1 cellular context compared by ENCODE assay signal in genomic region chr6:85642774-85643529, GRCh38.
TF ChIP-seq lines count a peak whose summit lies in the region.

SYNCRIP (minus strand) TSS chr6:85642886; CDS start chr6:85641439, 1,447 bp downstream.

TF ChIP-seq in HEK293, 187 proteins besides CTCF, POLR2A, EP300 and RAD21 (continued from another document):
- TF ChIP-seq ZNF24 (tag by site-specific recombination; IDR thresholded peaks at IDR 0.05) (0 out of 2 replicates have a peak, but pooled peaks have one; percentile 84), YY1 (tag by site-specific recombination; IDR thresholded peaks at IDR 0.05) (peak; percentile 84), TRIM28 (IDR thresholded peaks at IDR 0.05; ENCODE audit: borderline replicate concordance, low read length) (no peak), ZNF777 (tag by site-specific recombination; IDR thresholded peaks at IDR 0.05; ENCODE audit: borderline replicate concordance) (no peak), ZBTB6 (tag by site-specific recombination; IDR thresholded peaks at IDR 0.05) (no peak; the same call in 1 of the 2 replicates), ZNF2 (tag by site-specific recombination; IDR thresholded peaks at IDR 0.05) (peak; percentile 96), ZSCAN16 (tag by site-specific recombination; IDR thresholded peaks at IDR 0.05) (0 out of 2 replicates have a peak, but pooled peaks have one; percentile 69), ZBTB8A (tag by site-specific recombination; IDR thresholded peaks at IDR 0.05) (peak; percentile 39), ZNF837 (tag by site-specific recombination; IDR thresholded peaks at IDR 0.05) (no peak), ZSCAN30 (tag by site-specific recombination; IDR thresholded peaks at IDR 0.05) (peak; percentile 53; the same call in 1 of the 2 replicates), ZBTB48 (tag by site-specific recombination; IDR thresholded peaks at IDR 0.05) (peak; percentile 100), WT1 (tag by site-specific recombination; IDR thresholded peaks at IDR 0.05) (peak; percentile 87), ZNF596 (tag by site-specific recombination; IDR thresholded peaks at IDR 0.05) (peak; percentile 91), ZNF449 (tag by site-specific recombination; IDR thresholded peaks at IDR 0.05) (no peak), ZNF48 (tag by site-specific recombination; IDR thresholded peaks at IDR 0.05) (no peak), ZNF324 (tag by site-specific recombination; IDR thresholded peaks at IDR 0.05) (peak; percentile 98), ZNF585B (tag by site-specific recombination; IDR thresholded peaks at IDR 0.05) (no peak; the same call in 1 of the 2 replicates), ZNF654 (tag by site-specific recombination; IDR thresholded peaks at IDR 0.05; ENCODE audit: low read depth) (no peak), AEBP2 (tag by site-specific recombination; IDR thresholded peaks at IDR 0.05; ENCODE audit: borderline replicate concordance) (no peak), ZFP37 (tag by site-specific recombination; IDR thresholded peaks at IDR 0.05) (peak; percentile 91), ZNF624 (tag by site-specific recombination; IDR thresholded peaks at IDR 0.05) (0 out of 2 replicates have a peak, but pooled peaks have one; percentile 15), ZNF132 (tag by site-specific recombination; IDR thresholded peaks at IDR 0.05; ENCODE audit: borderline replicate concordance) (no peak), ZNF776 (tag by site-specific recombination; IDR thresholded peaks at IDR 0.05; ENCODE audit: borderline replicate concordance) (no peak), ZNF488 (tag by site-specific recombination; IDR thresholded peaks at IDR 0.05) (no peak), ZNF311 (tag by site-specific recombination; IDR thresholded peaks at IDR 0.05; ENCODE audit: borderline replicate concordance) (no peak), PATZ1 (tag by site-specific recombination; IDR thresholded peaks at IDR 0.05) (peak; percentile 100), ZNF223 (tag by site-specific recombination; IDR thresholded peaks at IDR 0.05) (0 out of 2 replicates have a peak, but pooled peaks have one; percentile 47), ZNF362 (tag by site-specific recombination; IDR thresholded peaks at IDR 0.05) (no peak), ZNF416 (tag by site-specific recombination; IDR thresholded peaks at IDR 0.05) (no peak), ZNF600 (tag by site-specific recombination; IDR thresholded peaks at IDR 0.05) (peak; percentile 99), ZBTB7A (tag by site-specific recombination; IDR thresholded peaks at IDR 0.05; ENCODE audit: low read depth) (peak; percentile 91), SETDB1 (IDR thresholded peaks at IDR 0.05; ENCODE audit: insufficient read length, low read length) (no peak), ZNF16 (tag by site-specific recombination; IDR thresholded peaks at IDR 0.05; ENCODE audit: low read depth) (no peak; the same call in 1 of the 2 replicates), ZNF169 (tag by site-specific recombination; IDR thresholded peaks at IDR 0.05) (no peak), HOXA7 (CRISPR knock-in tag; IDR thresholded peaks at IDR 0.05; ENCODE audit: borderline replicate concordance) (no peak), ZNF473 (tag by site-specific recombination; IDR thresholded peaks at IDR 0.05) (no peak), ZNF23 (tag by site-specific recombination; IDR thresholded peaks at IDR 0.05; ENCODE audit: borderline replicate concordance) (no peak), HOXD13 (CRISPR knock-in tag; IDR thresholded peaks at IDR 0.05; ENCODE audit: borderline replicate concordance) (no peak), ZNF658 (tag by site-specific recombination; IDR thresholded peaks at IDR 0.05) (no peak; the same call in 1 of the 2 replicates), ZNF560 (tag by site-specific recombination; IDR thresholded peaks at IDR 0.05; ENCODE audit: borderline replicate concordance) (no peak), ZNF394 (tag by site-specific recombination; IDR thresholded peaks at IDR 0.05; ENCODE audit: borderline replicate concordance) (peak; percentile 95), ZNF350 (tag by site-specific recombination; IDR thresholded peaks at IDR 0.05) (no peak), ZNF133 (tag by site-specific recombination; IDR thresholded peaks at IDR 0.05) (no peak), SP2 (tag by site-specific recombination; IDR thresholded peaks at IDR 0.05) (peak; percentile 91), ZNF701 (tag by site-specific recombination; IDR thresholded peaks at IDR 0.05) (0 out of 2 replicates have a peak, but pooled peaks have one; percentile 80), ZNF146 (tag by site-specific recombination; IDR thresholded peaks at IDR 0.05) (no peak; the same call in 1 of the 2 replicates), ZNF211 (tag by site-specific recombination; IDR thresholded peaks at IDR 0.05; ENCODE audit: low read depth) (no peak), ZNF561 (tag by site-specific recombination; IDR thresholded peaks at IDR 0.05; ENCODE audit: borderline replicate concordance) (peak; percentile 26; the same call in 1 of the 2 replicates), KLF10 (tag by site-specific recombination; IDR thresholded peaks at IDR 0.05) (peak; percentile 30), ZNF354C (tag by site-specific recombination; IDR thresholded peaks at IDR 0.05; ENCODE audit: borderline replicate concordance, low read depth) (no peak), HOXC10 (CRISPR knock-in tag; IDR thresholded peaks at IDR 0.05) (no peak), BCL11B (tag by site-specific recombination; IDR thresholded peaks at IDR 0.05; ENCODE audit: low read depth) (peak; percentile 82; the same call in 1 of the 2 replicates), YY2 (tag by site-specific recombination; IDR thresholded peaks at IDR 0.05) (no peak; the same call in 1 of the 2 replicates), ZNF558 (tag by site-specific recombination; IDR thresholded peaks at IDR 0.05) (no peak; the same call in 1 of the 2 replicates), ZNF114 (tag by site-specific recombination; IDR thresholded peaks at IDR 0.05) (no peak), KLF16 (tag by site-specific recombination; IDR thresholded peaks at IDR 0.05) (peak; percentile 94), ZNF747 (tag by site-specific recombination; IDR thresholded peaks at IDR 0.05) (no peak), ZNF501 (tag by site-specific recombination; IDR thresholded peaks at IDR 0.05) (peak; percentile 100), ZSCAN4 (tag by site-specific recombination; IDR thresholded peaks at IDR 0.05) (peak; percentile 40), ZNF280C (tag by site-specific recombination; IDR thresholded peaks at IDR 0.05) (no peak), ZNF639 (tag by site-specific recombination; IDR thresholded peaks at IDR 0.05) (peak; percentile 90), ZNF155 (tag by site-specific recombination; IDR thresholded peaks at IDR 0.05) (no peak), ZNF112 (tag by site-specific recombination; IDR thresholded peaks at IDR 0.05) (no peak)
